1 cellular context compared by ENCODE assay signal in the genomic region with DNA sequence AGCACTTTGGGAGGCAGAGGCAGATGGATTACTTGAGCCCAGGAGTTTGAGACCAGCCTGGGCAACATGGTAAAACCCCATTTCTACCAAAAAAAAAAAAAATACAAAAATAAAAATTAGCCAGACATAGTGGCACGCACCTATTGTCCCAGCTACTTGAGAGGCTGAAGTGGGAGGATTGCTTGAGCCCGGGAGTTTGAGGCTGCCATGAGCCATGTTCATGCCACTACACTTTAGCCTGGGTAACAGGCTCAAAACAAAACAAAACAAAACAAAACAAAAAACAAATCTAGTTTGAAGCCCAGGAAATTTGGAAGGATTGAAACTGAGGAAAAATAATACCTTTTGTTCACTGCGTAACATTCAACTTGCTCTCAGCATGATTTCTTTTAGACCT.
TF ChIP-seq lines count a peak whose summit lies in the region.

No MANE protein-coding gene starts in this region.

TF ChIP-seq in GM12878, 131 proteins besides CTCF, POLR2A, EP300 and RAD21:
- TF ChIP-seq SUZ12 (IDR thresholded peaks at IDR 0.05; ENCODE audit: unreplicated experiment) (no peak), ZNF274 (IDR thresholded peaks at IDR 0.05; ENCODE audit: insufficient read depth, insufficient read length) (no peak), PML (IDR thresholded peaks at IDR 0.05; ENCODE audit: low read length) (no peak), TAF1 (IDR thresholded peaks at IDR 0.05; ENCODE audit: borderline replicate concordance, low read depth, low read length) (no peak), NR2C1 (IDR thresholded peaks at IDR 0.05) (no peak), MYC (IDR thresholded peaks at IDR 0.05; ENCODE audit: insufficient read depth, insufficient read length, insufficient replicate concordance, low read length, severe bottlenecking) (no peak), SRF (IDR thresholded peaks at IDR 0.05; ENCODE audit: low read depth in 2 of 2, low read length in 2 of 2) (no peak), YBX1 (IDR thresholded peaks at IDR 0.05) (no peak), NR2C2 (IDR thresholded peaks at IDR 0.05; ENCODE audit: borderline replicate concordance, control insufficient read depth, insufficient read length, low read depth) (no peak), ZNF207 (IDR thresholded peaks at IDR 0.05; ENCODE audit: borderline replicate concordance) (no peak), STAT1 (conservative IDR thresholded peaks at IDR 0.05) (no peak), HDAC6 (IDR thresholded peaks at IDR 0.05; ENCODE audit: unreplicated experiment) (no peak), CBFB (IDR thresholded peaks at IDR 0.05; ENCODE audit: low read depth) (no peak)
- TF ChIP-seq, protein P1, sequence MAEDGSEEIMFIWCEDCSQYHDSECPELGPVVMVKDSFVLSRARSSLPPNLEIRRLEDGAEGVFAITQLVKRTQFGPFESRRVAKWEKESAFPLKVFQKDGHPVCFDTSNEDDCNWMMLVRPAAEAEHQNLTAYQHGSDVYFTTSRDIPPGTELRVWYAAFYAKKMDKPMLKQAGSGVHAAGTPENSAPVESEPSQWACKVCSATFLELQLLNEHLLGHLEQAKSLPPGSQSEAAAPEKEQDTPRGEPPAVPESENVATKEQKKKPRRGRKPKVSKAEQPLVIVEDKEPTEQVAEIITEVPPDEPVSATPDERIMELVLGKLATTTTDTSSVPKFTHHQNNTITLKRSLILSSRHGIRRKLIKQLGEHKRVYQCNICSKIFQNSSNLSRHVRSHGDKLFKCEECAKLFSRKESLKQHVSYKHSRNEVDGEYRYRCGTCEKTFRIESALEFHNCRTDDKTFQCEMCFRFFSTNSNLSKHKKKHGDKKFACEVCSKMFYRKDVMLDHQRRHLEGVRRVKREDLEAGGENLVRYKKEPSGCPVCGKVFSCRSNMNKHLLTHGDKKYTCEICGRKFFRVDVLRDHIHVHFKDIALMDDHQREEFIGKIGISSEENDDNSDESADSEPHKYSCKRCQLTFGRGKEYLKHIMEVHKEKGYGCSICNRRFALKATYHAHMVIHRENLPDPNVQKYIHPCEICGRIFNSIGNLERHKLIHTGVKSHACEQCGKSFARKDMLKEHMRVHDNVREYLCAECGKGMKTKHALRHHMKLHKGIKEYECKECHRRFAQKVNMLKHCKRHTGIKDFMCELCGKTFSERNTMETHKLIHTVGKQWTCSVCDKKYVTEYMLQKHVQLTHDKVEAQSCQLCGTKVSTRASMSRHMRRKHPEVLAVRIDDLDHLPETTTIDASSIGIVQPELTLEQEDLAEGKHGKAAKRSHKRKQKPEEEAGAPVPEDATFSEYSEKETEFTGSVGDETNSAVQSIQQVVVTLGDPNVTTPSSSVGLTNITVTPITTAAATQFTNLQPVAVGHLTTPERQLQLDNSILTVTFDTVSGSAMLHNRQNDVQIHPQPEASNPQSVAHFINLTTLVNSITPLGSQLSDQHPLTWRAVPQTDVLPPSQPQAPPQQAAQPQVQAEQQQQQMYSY (CRISPR knock-in tag; IDR thresholded peaks at IDR 0.05), result no peak
